Comparison of ENCODE assay signal across 13 cellular contexts in genomic region chr1:212118167-212118871, GRCh38.
A peak's percentile ranks its signal among the peaks of the same experiment; 100 is the strongest.
DNase-seq lines count a peak whose midpoint lies in the region; ATAC-seq and TF ChIP-seq lines count a peak whose summit lies in the region.
"Had no signal": no experiment of that assay in that cellular context is flagged by ENCODE, and none has a peak within 500 bp of the region (broad histone marks: within the 10 kb centered on the region; RNA-seq: fewer than 3 reads in every experiment).

No MANE protein-coding gene starts in this region.

- H3K4me3 Mint-ChIP-seq in central memory CD8-positive, alpha-beta T cell, result no peak overlapping the region
- H3K4me3 Mint-ChIP-seq: activated naive CD4-positive, alpha-beta T cell treated with anti-CD3 and anti-CD28 coated beads, Interleukin-2, amount 50 U/mL, for 24 hours had no signal

- H3K27me3 Mint-ChIP-seq in central memory CD8-positive, alpha-beta T cell, result no peaks in the 10 kb centered on the region
- H3K27me3 Mint-ChIP-seq: activated naive CD4-positive, alpha-beta T cell treated with anti-CD3 and anti-CD28 coated beads, Interleukin-2, amount 50 U/mL, for 24 hours had no signal

- H3K27me3 ChIP-seq in right atrium auricular region (no peaks in the 10 kb centered on the region), lower lobe of right lung (ENCODE audit: low read depth) (no peaks in the 10 kb centered on the region)
- H3K27me3 ChIP-seq: colonic mucosa, ovary had no signal

- ATAC-seq in Right ventricle myocardium inferior, result no peak
- ATAC-seq in central memory CD8-positive, alpha-beta T cell (replicated peaks; ENCODE audit: extremely low read depth, poor library complexity, severe bottlenecking), result no peak
- ATAC-seq in lower lobe of right lung, result peak; percentile 35 to 76

- no peaks in the 10 kb centered on the region for H3K9me3 Mint-ChIP-seq in central memory CD8-positive, alpha-beta T cell
- H3K9me3 Mint-ChIP-seq: activated naive CD4-positive, alpha-beta T cell treated with anti-CD3 and anti-CD28 coated beads, Interleukin-2, amount 50 U/mL, for 24 hours had no signal

- DNase-seq in right atrium auricular region (ENCODE audit: low spot score), result no peak
- no peak for DNase-seq in Right ventricle myocardium inferior (ENCODE audit: missing footprints)
- no peak for DNase-seq in central memory CD8-positive, alpha-beta T cell (ENCODE audit: low spot score in 2 of 2)
- no peak for DNase-seq in lower lobe of right lung
- DNase-seq in GF-D8 (lab: John Stamatoyannopoulos, UW), result no peak
- DNase-seq in foreskin melanocyte, result no peak
- DNase-seq in NCI-H2029 treated with DMSO at 0.1 percent for 48 hours (lab: John Stamatoyannopoulos, UW), result no peak
- DNase-seq in NCI-H2107 treated with DMSO at 0.1 percent for 48 hours (lab: John Stamatoyannopoulos, UW; ENCODE audit: unreplicated experiment), result no peak
- DNase-seq: AML-193, colonic mucosa, DMS79 treated with DMSO at 0.1 percent for 48 hours, ovary had no signal

- H3K36me3 ChIP-seq in right atrium auricular region (no peaks in the 10 kb centered on the region), lower lobe of right lung (no peaks in the 10 kb centered on the region)
- H3K36me3 ChIP-seq: colonic mucosa, ovary had no signal

- H3K4me1 Mint-ChIP-seq in central memory CD8-positive, alpha-beta T cell, result peaks cover 9% of the 10 kb centered on the region
- H3K4me1 Mint-ChIP-seq: activated naive CD4-positive, alpha-beta T cell treated with anti-CD3 and anti-CD28 coated beads, Interleukin-2, amount 50 U/mL, for 24 hours had no signal

- intact Hi-C loops in Right ventricle myocardium inferior (cut with DNase I), result no loop called here
- intact Hi-C loops in lower lobe of right lung (cut with DNase I), result no loop called here

- H3K9me3 ChIP-seq in right atrium auricular region (no peaks in the 10 kb centered on the region), lower lobe of right lung (no peaks in the 10 kb centered on the region)
- H3K9me3 ChIP-seq: colonic mucosa, ovary had no signal

- H3K4me1 ChIP-seq in right atrium auricular region (peaks cover 0 to 25% of the 10 kb centered on the region in 2 donors), lower lobe of right lung (no peaks in the 10 kb centered on the region)
- H3K4me1 ChIP-seq: colonic mucosa had no signal

- no peaks in the 10 kb centered on the region for H3K36me3 Mint-ChIP-seq in central memory CD8-positive, alpha-beta T cell (ENCODE audit: insufficient read depth)
- H3K36me3 Mint-ChIP-seq: activated naive CD4-positive, alpha-beta T cell treated with anti-CD3 and anti-CD28 coated beads, Interleukin-2, amount 50 U/mL, for 24 hours had no signal

- no peak for TF ChIP-seq CTCF in right atrium auricular region (IDR thresholded peaks at IDR 0.05)
- no peak for TF ChIP-seq CTCF in lower lobe of right lung (IDR thresholded peaks at IDR 0.05)

- H3K4me3 ChIP-seq in right atrium auricular region, result no peak overlapping the region
- H3K4me3 ChIP-seq in lower lobe of right lung, result no peak overlapping the region
- H3K4me3 ChIP-seq: colonic mucosa, ovary had no signal

- H3K27ac Mint-ChIP-seq in central memory CD8-positive, alpha-beta T cell (ENCODE audit: low read depth), result peak overlapping the region; percentile 74
- H3K27ac Mint-ChIP-seq: activated naive CD4-positive, alpha-beta T cell treated with anti-CD3 and anti-CD28 coated beads, Interleukin-2, amount 50 U/mL, for 24 hours had no signal

- H3K27ac ChIP-seq in right atrium auricular region (peak overlapping the region; percentile 78 to 91), lower lobe of right lung (no peak overlapping the region)
- H3K27ac ChIP-seq: colonic mucosa, ovary had no signal

Comparison
In these comparisons a context has a peak if more than half of its experiments do, and no peak if none do; other contexts are left out.
1. ATAC-seq: peak in lower lobe of right lung (2 of 2); none in Right ventricle myocardium inferior (single experiment) and central memory CD8-positive, alpha-beta T cell (single experiment).